In genomic region chr3:114218006-114218405, GRCh38 we compare ENCODE assay signal across 20 cellular contexts. TPM values are rescaled to one million over a fixed set of nuclear protein-coding genes. Genes with fewer than 3 reads are reported as not detected.
DNase-seq lines count a peak whose midpoint lies in the region; ATAC-seq and TF ChIP-seq lines count a peak whose summit lies in the region.
"Had no signal": no experiment of that assay in that cellular context is flagged by ENCODE, and none has a peak within 500 bp of the region (broad histone marks: within the 10 kb centered on the region; RNA-seq: fewer than 3 reads in every experiment).

No MANE protein-coding gene starts in this region.

- H3K9me3 ChIP-seq in CD8-positive, alpha-beta memory T cell (ENCODE audit: low read length), result no peaks in the 10 kb centered on the region
- no peaks in the 10 kb centered on the region for H3K9me3 ChIP-seq in Peyer's patch

- peaks cover 0 to 44% (median 0%) of the 10 kb centered on the region in 3 donors for H3K4me1 Mint-ChIP-seq in CD8-positive, alpha-beta memory T cell
- H3K4me1 Mint-ChIP-seq in activated B cell treated with CpG ODN at 0.5 μM for 24 hours (peaks cover 6% of the 10 kb centered on the region), memory B cell (peaks cover 44% of the 10 kb centered on the region)

- H3K27ac Mint-ChIP-seq in CD8-positive, alpha-beta memory T cell, result peak overlapping the region in 2 of 8 donors; percentile 95 to 96
- H3K27ac Mint-ChIP-seq in activated B cell treated with CpG ODN at 0.5 μM for 24 hours (no peak overlapping the region), memory B cell (no peak overlapping the region)

- no peaks in the 10 kb centered on the region for H3K9me3 Mint-ChIP-seq in CD8-positive, alpha-beta memory T cell
- H3K9me3 Mint-ChIP-seq in activated B cell treated with CpG ODN at 0.5 μM for 24 hours (no peaks in the 10 kb centered on the region), memory B cell (no peaks in the 10 kb centered on the region)

- no peak for TF ChIP-seq CTCF in activated B cell treated with CpG ODN at 0.5 μM for 24 hours (IDR thresholded peaks at IDR 0.05)
- no peak for TF ChIP-seq CTCF in Peyer's patch (IDR thresholded peaks at IDR 0.05)

- peak; percentile 18 for DNase-seq in NCI-H2171 treated with DMSO at 0.1 percent for 48 hours (lab: John Stamatoyannopoulos, UW)
- no peak for DNase-seq in NCI-H2171 (lab: John Stamatoyannopoulos, UW)
- DNase-seq in CD8-positive, alpha-beta memory T cell, result no peak
- no peak for DNase-seq in activated B cell treated with CpG ODN at 0.5 μM for 24 hours
- DNase-seq in memory B cell (ENCODE audit: low spot score in 2 of 2), result no peak
- DNase-seq in DMS79 treated with DMSO at 0.1 percent for 48 hours (lab: John Stamatoyannopoulos, UW), result no peak
- no peak for DNase-seq in LoVo (ENCODE audit: low spot score)
- DNase-seq in Peyer's patch, result no peak
- DNase-seq: 8988T, GF-D8, GM23248, NCI-H1092 treated with DMSO at 0.1 percent for 48 hours, NCI-H1694, NCI-H774, SHP77 treated with DMSO at 0.1 percent for 48 hours had no signal

- peaks cover 96% of the 10 kb centered on the region for H3K4me1 ChIP-seq in CD8-positive, alpha-beta memory T cell (ENCODE audit: insufficient read depth, low read length)
- peaks cover 0 to 3% (median 0%) of the 10 kb centered on the region in 4 donors for H3K4me1 ChIP-seq in Peyer's patch

- H3K27me3 ChIP-seq in CD8-positive, alpha-beta memory T cell (ENCODE audit: insufficient read depth, low read length, poor library complexity, severe bottlenecking), result no peaks in the 10 kb centered on the region
- H3K27me3 ChIP-seq in Peyer's patch, result no peaks in the 10 kb centered on the region

- no peak overlapping the region for H3K27ac ChIP-seq in CD8-positive, alpha-beta memory T cell (ENCODE audit: low read depth, low read length)
- peak overlapping the region in 1 of 4 donors; percentile 87 for H3K27ac ChIP-seq in Peyer's patch
- H3K27ac ChIP-seq: C4-2B, GM23248, HL-60 had no signal

- H3K36me3 Mint-ChIP-seq in CD8-positive, alpha-beta memory T cell, result peaks cover 0 to 7% (median 2%) of the 10 kb centered on the region in 3 donors
- H3K36me3 Mint-ChIP-seq in activated B cell treated with CpG ODN at 0.5 μM for 24 hours (ENCODE audit: low read depth), result peaks cover 3% of the 10 kb centered on the region
- peaks cover 4% of the 10 kb centered on the region for H3K36me3 Mint-ChIP-seq in memory B cell

- CTCF ChIA-PET in CD8-positive, alpha-beta memory T cell (lab: Charles Lee), result interaction anchor here (0.9 to 4.0 kb wide), 7 partner anchors 11 to 163 kb away, joined by 3 to 25 read pairs (median 7); no protein-coding TSS in a partner anchor
- CTCF ChIA-PET in activated B cell treated with CpG ODN at 0.5 μM for 24 hours (lab: Charles Lee), result interaction anchor here (1.4 to 4.4 kb wide), 6 partner anchors 10 to 118 kb away, joined by 3 to 30 read pairs (median 4); no protein-coding TSS in a partner anchor

- no peaks in the 10 kb centered on the region for H3K36me3 ChIP-seq in CD8-positive, alpha-beta memory T cell (ENCODE audit: insufficient read depth, low read length)
- no peaks in the 10 kb centered on the region for H3K36me3 ChIP-seq in Peyer's patch

- TF ChIP-seq POLR2A in Peyer's patch (IDR thresholded peaks at IDR 0.05), result no peak

- intact Hi-C loops in activated B cell treated with CpG ODN at 0.5 μM for 24 hours (cut with micrococcal nuclease), result no loop called here

- H3K4me3 Mint-ChIP-seq in CD8-positive, alpha-beta memory T cell, result peak overlapping the region in 4 of 7 donors; percentile 2 to 68 (median 46)
- peak overlapping the region; percentile 9 for H3K4me3 Mint-ChIP-seq in activated B cell treated with CpG ODN at 0.5 μM for 24 hours
- peak overlapping the region; percentile 33 for H3K4me3 Mint-ChIP-seq in memory B cell

- no peaks in the 10 kb centered on the region for H3K27me3 Mint-ChIP-seq in CD8-positive, alpha-beta memory T cell
- H3K27me3 Mint-ChIP-seq in activated B cell treated with CpG ODN at 0.5 μM for 24 hours (no peaks in the 10 kb centered on the region), memory B cell (no peaks in the 10 kb centered on the region)

- ATAC-seq in activated B cell treated with CpG ODN at 0.5 μM for 24 hours (ENCODE audit: low read depth) (no peak), memory B cell (ENCODE audit: low read depth) (no peak)
- ATAC-seq: K562 had no signal

- H3K4me3 ChIP-seq in CD8-positive, alpha-beta memory T cell (ENCODE audit: low read length), result no peak overlapping the region
- H3K4me3 ChIP-seq in Peyer's patch, result no peak overlapping the region
- H3K4me3 ChIP-seq: GM23248, K562 had no signal

- POLR2A ChIA-PET in CD8-positive, alpha-beta memory T cell (lab: Charles Lee), result interaction anchor here (0.6 to 1.8 kb wide), 3 partner anchors 50 to 73 kb away, joined by 3 to 7 read pairs (median 6); no protein-coding TSS in a partner anchor
- POLR2A ChIA-PET in activated B cell treated with CpG ODN at 0.5 μM for 24 hours (lab: Charles Lee), result interaction anchor here (0.5 to 7.4 kb wide), 8 partner anchors 10 to 233 kb away, joined by 3 to 334 read pairs (median 5); partner anchors contain the start of gene TIGIT

RNA-seq across cellular contexts. Expression of gene ZNF80, which starts 19.4 kb away (rescaled TPM):
- 1 to 10 TPM; 1.8 to 2.3 TPM for total RNA-seq in CD8-positive, alpha-beta memory T cell
- polyA plus RNA-seq in CD8-positive, alpha-beta memory T cell, result 0.67 TPM
- total RNA-seq in activated B cell treated with CpG ODN at 0.5 μM for 24 hours (0.53 and 0.66 TPM in 2 replicates), Peyer's patch (not detected)
- total RNA-seq: GM23248, MCF 10A, NCI-H460 had no signal
- polyA plus RNA-seq: GM23248 had no signal

RNA-seq across cellular contexts. Expression of gene DRD3, which starts 39.2 kb away (rescaled TPM):
- under 1 TPM in 1 of 2 experiments, not detected in 1; 0.13 TPM for total RNA-seq in CD8-positive, alpha-beta memory T cell
- not detected for polyA plus RNA-seq in CD8-positive, alpha-beta memory T cell
- total RNA-seq in activated B cell treated with CpG ODN at 0.5 μM for 24 hours (not detected in 2 replicates), Peyer's patch (not detected)
- total RNA-seq: GM23248, K562, MCF 10A, NCI-H460 had no signal
- polyA plus RNA-seq: GM23248, K562 had no signal
